In the genomic region with DNA sequence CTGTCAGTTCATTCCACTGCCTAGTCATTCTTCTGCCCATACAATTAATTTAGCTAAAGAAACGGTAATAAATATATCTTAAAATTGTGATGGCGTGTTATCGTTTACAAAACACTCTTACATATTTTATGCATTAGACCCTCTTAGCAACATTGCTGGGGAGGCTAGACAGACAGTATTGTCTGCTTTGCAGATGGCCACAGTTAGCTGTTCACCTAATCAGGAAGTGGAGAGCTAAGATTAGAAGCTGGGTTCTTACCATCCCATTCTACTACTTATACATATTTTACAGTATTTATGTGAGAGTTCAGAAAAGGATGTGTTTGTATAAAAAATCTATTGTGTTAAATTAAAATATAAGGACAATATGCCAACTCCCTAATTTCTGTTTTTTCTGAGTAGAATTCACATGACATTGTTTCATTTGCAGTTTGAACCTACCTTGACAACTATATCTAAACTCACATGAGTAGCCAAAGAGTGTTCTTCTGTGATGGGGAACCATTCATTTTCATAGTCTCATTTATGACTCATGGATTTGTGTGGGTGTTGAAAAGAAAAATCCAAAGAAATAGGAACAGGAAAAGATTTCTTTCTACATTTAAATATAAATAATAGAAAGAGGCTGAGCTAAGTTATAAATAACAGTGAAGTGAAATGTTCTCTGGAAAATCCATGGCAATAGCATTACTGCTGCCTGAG, we compare ENCODE assay signal across 16 cellular contexts. TPM values are rescaled to one million over a fixed set of nuclear protein-coding genes. Genes with fewer than 3 reads are reported as not detected.
DNase-seq lines count a peak whose midpoint lies in the region; ATAC-seq and TF ChIP-seq lines count a peak whose summit lies in the region.
"Had no signal": no experiment of that assay in that cellular context is flagged by ENCODE, and none has a peak within 500 bp of the region (broad histone marks: within the 10 kb centered on the region; RNA-seq: fewer than 3 reads in every experiment).

No MANE protein-coding gene starts in this region.

- POLR2A ChIA-PET in activated CD4-positive, alpha-beta T cell treated with anti-CD3 and anti-CD28 coated beads for 36 hours (lab: Charles Lee): no interaction called here

- H3K27me3 Mint-ChIP-seq in activated CD4-positive, alpha-beta T cell treated with anti-CD3 and anti-CD28 coated beads for 36 hours: peaks cover 18% of the 10 kb centered on the region
- H3K27me3 Mint-ChIP-seq in chondrocyte (ENCODE audit: low read depth): no peaks in the 10 kb centered on the region

- H3K4me1 Mint-ChIP-seq in activated CD4-positive, alpha-beta T cell treated with anti-CD3 and anti-CD28 coated beads for 36 hours: no peaks in the 10 kb centered on the region
- H3K4me1 Mint-ChIP-seq in chondrocyte (ENCODE audit: low read depth): peaks cover 22% of the 10 kb centered on the region
- H3K4me1 Mint-ChIP-seq: activated B cell treated with CpG ODN at 0.5 μM for 24 hours; activated naive CD4-positive, alpha-beta T cell treated with anti-CD3 and anti-CD28 coated beads, Interleukin-2, amount 50 U/mL, for 24 hours had no signal

- no peaks in the 10 kb centered on the region for H3K36me3 Mint-ChIP-seq in activated CD4-positive, alpha-beta T cell treated with anti-CD3 and anti-CD28 coated beads for 36 hours (ENCODE audit: low read depth)
- no peaks in the 10 kb centered on the region for H3K36me3 Mint-ChIP-seq in chondrocyte (ENCODE audit: low read depth)
- H3K36me3 Mint-ChIP-seq: activated naive CD4-positive, alpha-beta T cell treated with anti-CD3 and anti-CD28 coated beads, Interleukin-2, amount 50 U/mL, for 24 hours had no signal

- ATAC-seq in activated CD4-positive, alpha-beta T cell treated with anti-CD3 and anti-CD28 coated beads for 36 hours: peak; percentile 57
- ATAC-seq in HG03442 (IDR thresholded peaks at IDR 0.05; ENCODE audit: unreplicated experiment) (peak; percentile 58), GM21737 (IDR thresholded peaks at IDR 0.05; ENCODE audit: unreplicated experiment) (no peak)
- ATAC-seq: A549; gastrocnemius medialis; stimulated activated naive CD8-positive, alpha-beta T cell treated with anti-CD3 and anti-CD28 coated beads, Interleukin-15, Interleukin-2, amounts not matched to agents 100 U/mL and 50 U/mL, for 24 hours had no signal

- no peak overlapping the region for H3K4me3 Mint-ChIP-seq in activated CD4-positive, alpha-beta T cell treated with anti-CD3 and anti-CD28 coated beads for 36 hours
- H3K4me3 Mint-ChIP-seq in chondrocyte (ENCODE audit: unreplicated experiment): no peak overlapping the region
- H3K4me3 Mint-ChIP-seq: activated B cell treated with CpG ODN at 0.5 μM for 24 hours; activated naive CD4-positive, alpha-beta T cell treated with anti-CD3 and anti-CD28 coated beads, Interleukin-2, amount 50 U/mL, for 24 hours had no signal

- no peaks in the 10 kb centered on the region for H3K9me3 Mint-ChIP-seq in activated CD4-positive, alpha-beta T cell treated with anti-CD3 and anti-CD28 coated beads for 36 hours (ENCODE audit: low read depth)
- no peaks in the 10 kb centered on the region for H3K9me3 Mint-ChIP-seq in chondrocyte (ENCODE audit: low read depth)

- no peak for DNase-seq in activated CD4-positive, alpha-beta T cell treated with anti-CD3 and anti-CD28 coated beads for 36 hours
- no peak for DNase-seq in activated CD4-positive, alpha-beta T cell treated with anti-CD3 and anti-CD28 coated beads, Interleukin-2, amount 50 U/mL, for 48 hours
- DNase-seq in chondrocyte (ENCODE audit: low spot score) (no peak), stromal cell of bone marrow (ENCODE audit: low read depth) (peak; percentile 44), DMS53 treated with DMSO at 0.1 percent for 48 hours (lab: John Stamatoyannopoulos, UW; ENCODE audit: unreplicated experiment) (no peak)
- no peak for DNase-seq in activated CD4-positive, CD25-positive, alpha-beta regulatory T cell treated with anti-CD3 and anti-CD28 coated beads, Interleukin-2, amount 50 U/mL, for 72 hours
- DNase-seq: activated B cell treated with CpG ODN at 0.5 μM for 24 hours; gastrocnemius medialis; GF-D8; NCI-H1092 treated with DMSO at 0.1 percent for 48 hours; stimulated activated naive CD8-positive, alpha-beta T cell treated with anti-CD3 and anti-CD28 coated beads, Interleukin-15, Interleukin-2, amounts not matched to agents 100 U/mL and 50 U/mL, for 24 hours had no signal

- no peak overlapping the region for H3K27ac Mint-ChIP-seq in activated CD4-positive, alpha-beta T cell treated with anti-CD3 and anti-CD28 coated beads for 36 hours
- peak overlapping the region; percentile 79 for H3K27ac Mint-ChIP-seq in chondrocyte (ENCODE audit: unreplicated experiment)
- H3K27ac Mint-ChIP-seq: activated B cell treated with CpG ODN at 0.5 μM for 24 hours; activated naive CD4-positive, alpha-beta T cell treated with anti-CD3 and anti-CD28 coated beads, Interleukin-2, amount 50 U/mL, for 24 hours had no signal

- CTCF ChIA-PET in activated CD4-positive, alpha-beta T cell treated with anti-CD3 and anti-CD28 coated beads for 36 hours (lab: Charles Lee): interaction anchor here (1.6 to 1.9 kb wide), 2 partner anchors 13 to 19 kb away, joined by 4 to 5 read pairs; no protein-coding TSS in a partner anchor

- intact Hi-C loops in activated CD4-positive, alpha-beta T cell treated with anti-CD3 and anti-CD28 coated beads for 36 hours (cut with DNase I, micrococcal nuclease): no loop called here

- TF ChIP-seq CTCF in chondrocyte (IDR thresholded peaks at IDR 0.05): no peak

RNA-seq across cellular contexts. Expression of a gene that starts 41.7 kb away (rescaled TPM):
- under 1 TPM in 1 of 2 experiments, not detected in 1; 0.09 TPM for total RNA-seq in activated CD4-positive, alpha-beta T cell treated with anti-CD3 and anti-CD28 coated beads for 36 hours
- 0.25 to 0.28 TPM in 2 of 3 replicates, not detected in the other for total RNA-seq in chondrocyte
- total RNA-seq: activated B cell treated with CpG ODN at 0.5 μM for 24 hours, OCI-LY7 had no signal
